ENCODE assay signal across 8 cellular contexts in genomic region chr22:36379593-36380361, GRCh38. TPM values are rescaled to one million over a fixed set of nuclear protein-coding genes. Genes with fewer than 3 reads are reported as not detected.
DNase-seq lines count a peak whose midpoint lies in the region; ATAC-seq, FAIRE-seq and TF ChIP-seq lines count a peak whose summit lies in the region.
"Had no signal": no experiment of that assay in that cellular context is flagged by ENCODE, and none has a peak within 500 bp of the region (broad histone marks: within the 10 kb centered on the region; RNA-seq: fewer than 3 reads in every experiment).

No MANE protein-coding gene starts in this region.

- H3K4me1 Mint-ChIP-seq in activated T-helper 1 cell treated with anti-CD3 and anti-CD28 coated beads, Interleukin-12 subunit alpha, Interleukin-12 subunit beta, Interleukin-2, Interleukin-4 antibody, amounts not matched to agents 30 ng/mL and 10 ng/mL and 1 ng/mL, durations not matched to agents 14 hours and 24 hours and 36 hours (ENCODE audit: low read depth) = peaks cover 80% of the 10 kb centered on the region

- intact Hi-C loops in activated T-helper 1 cell treated with anti-CD3 and anti-CD28 coated beads, Interleukin-12 subunit alpha, Interleukin-12 subunit beta, Interleukin-2, Interleukin-4 antibody, amounts not matched to agents 30 ng/mL and 10 ng/mL and 1 ng/mL, durations not matched to agents 14 hours and 24 hours and 36 hours (cut with micrococcal nuclease) = no loop called here

- H3K79me2 ChIP-seq in hepatocyte = peaks cover 99% of the 10 kb centered on the region

- no peak overlapping the region for H3K9ac ChIP-seq in HUES48 (ENCODE audit: low read depth, low read length)

- no peak overlapping the region for H3K4me2 ChIP-seq in hepatocyte

- H4K20me1 ChIP-seq in hepatocyte (ENCODE audit: insufficient read depth, poor library complexity, severe bottlenecking) = peaks cover 95% of the 10 kb centered on the region

- no peak for ATAC-seq in HG02763 (IDR thresholded peaks at IDR 0.05; ENCODE audit: unreplicated experiment)

- H3K27ac ChIP-seq in HUES48 (ENCODE audit: low read depth, low read length) (peak overlapping the region; percentile 4), hepatocyte (no peak overlapping the region), temporal lobe (ENCODE audit: low read depth, low read length) (peak overlapping the region; percentile 27)

- WGBS in hepatocyte (ENCODE audit: low lambda C conversion rate, missing lambda C conversion rate) = 85% methylated on average over 16 of the region's 16 CpGs

- no peak overlapping the region for H3K4me3 ChIP-seq in HUES48 (ENCODE audit: low read depth, low read length)
- no peak overlapping the region for H3K4me3 ChIP-seq in hepatocyte

- H2AFZ ChIP-seq in hepatocyte = no peak overlapping the region

- H3K36me3 ChIP-seq in HUES48 (ENCODE audit: control insufficient read depth, insufficient read depth, low read length) (peaks cover 16% of the 10 kb centered on the region), hepatocyte (replicated peaks; ENCODE audit: insufficient read depth, low read depth) (no peaks in the 10 kb centered on the region)

- H3K27ac Mint-ChIP-seq in activated T-helper 1 cell treated with anti-CD3 and anti-CD28 coated beads, Interleukin-12 subunit alpha, Interleukin-12 subunit beta, Interleukin-2, Interleukin-4 antibody, amounts not matched to agents 30 ng/mL and 10 ng/mL and 1 ng/mL, durations not matched to agents 14 hours and 24 hours and 36 hours = peak overlapping the region; percentile 99

- no peaks in the 10 kb centered on the region for H3K27me3 ChIP-seq in HUES48 (ENCODE audit: control insufficient read depth, insufficient read depth, low read length)
- H3K27me3 ChIP-seq in hepatocyte = no peaks in the 10 kb centered on the region

- H3K4me3 Mint-ChIP-seq in activated T-helper 1 cell treated with anti-CD3 and anti-CD28 coated beads, Interleukin-12 subunit alpha, Interleukin-12 subunit beta, Interleukin-2, Interleukin-4 antibody, amounts not matched to agents 30 ng/mL and 10 ng/mL and 1 ng/mL, durations not matched to agents 14 hours and 24 hours and 36 hours = peak overlapping the region; percentile 87
- H3K4me3 Mint-ChIP-seq: nephron had no signal

- no peaks in the 10 kb centered on the region for H3K9me3 ChIP-seq in HUES48 (ENCODE audit: control insufficient read depth, insufficient read depth, low read length)
- H3K9me3 ChIP-seq in hepatocyte (ENCODE audit: low read depth) = no peaks in the 10 kb centered on the region

- FAIRE-seq in D721Med (lab: Jason Lieb, UNC) (no peak), HTR-8/SVneo (lab: Jason Lieb, UNC) (no peak)

- H3K9me3 Mint-ChIP-seq in activated T-helper 1 cell treated with anti-CD3 and anti-CD28 coated beads, Interleukin-12 subunit alpha, Interleukin-12 subunit beta, Interleukin-2, Interleukin-4 antibody, amounts not matched to agents 30 ng/mL and 10 ng/mL and 1 ng/mL, durations not matched to agents 14 hours and 24 hours and 36 hours = no peaks in the 10 kb centered on the region
- H3K9me3 Mint-ChIP-seq: nephron had no signal

- H3K4me1 ChIP-seq in HUES48 (ENCODE audit: control insufficient read depth, insufficient read depth, low read length) (peaks cover 12% of the 10 kb centered on the region), hepatocyte (ENCODE audit: insufficient read depth) (peaks cover 8% of the 10 kb centered on the region)

- TF ChIP-seq CTCF in hepatocyte (IDR thresholded peaks at IDR 0.05; ENCODE audit: poor library complexity) (no peak), D721Med (IDR thresholded peaks at IDR 0.05; ENCODE audit: insufficient read depth, missing control alignments) (no peak)

- no peaks in the 10 kb centered on the region for H3K27me3 Mint-ChIP-seq in activated T-helper 1 cell treated with anti-CD3 and anti-CD28 coated beads, Interleukin-12 subunit alpha, Interleukin-12 subunit beta, Interleukin-2, Interleukin-4 antibody, amounts not matched to agents 30 ng/mL and 10 ng/mL and 1 ng/mL, durations not matched to agents 14 hours and 24 hours and 36 hours (ENCODE audit: insufficient read depth)

- DNase-seq in activated T-helper 1 cell treated with anti-CD3 and anti-CD28 coated beads, Interleukin-12 subunit alpha, Interleukin-12 subunit beta, Interleukin-2, Interleukin-4 antibody, amounts not matched to agents 30 ng/mL and 10 ng/mL and 1 ng/mL, durations not matched to agents 14 hours and 24 hours and 36 hours (ENCODE audit: low spot score) = peak; percentile 51
- DNase-seq in hepatocyte (ENCODE audit: low spot score) (peak; percentile 13), D721Med (ENCODE audit: insufficient read length, low spot score) (no peak), HTR-8/SVneo (ENCODE audit: insufficient read length, low spot score) (no peak)

- H3K36me3 Mint-ChIP-seq in activated T-helper 1 cell treated with anti-CD3 and anti-CD28 coated beads, Interleukin-12 subunit alpha, Interleukin-12 subunit beta, Interleukin-2, Interleukin-4 antibody, amounts not matched to agents 30 ng/mL and 10 ng/mL and 1 ng/mL, durations not matched to agents 14 hours and 24 hours and 36 hours (ENCODE audit: low read depth) = peaks cover 48% of the 10 kb centered on the region

- H3K9me2 ChIP-seq in hepatocyte (replicated peaks; ENCODE audit: insufficient read depth) = no peaks in the 10 kb centered on the region

RNA-seq across cellular contexts. Expression of gene MYH9, which starts 8.0 kb away (rescaled TPM):
- total RNA-seq in activated T-helper 1 cell treated with anti-CD3 and anti-CD28 coated beads, Interleukin-12 subunit alpha, Interleukin-12 subunit beta, Interleukin-2, Interleukin-4 antibody, amounts not matched to agents 30 ng/mL and 10 ng/mL and 1 ng/mL, durations not matched to agents 14 hours and 24 hours and 36 hours = 618 and 639 TPM in 2 replicates
- total RNA-seq in hepatocyte = 149 and 188 TPM in 2 replicates
- polyA plus RNA-seq in hepatocyte = 125 and 140 TPM in 2 replicates
- 31.0 TPM for total RNA-seq in temporal lobe

Comparison
In these comparisons a context has a peak if more than half of its experiments do, and no peak if none do; other contexts are left out.
1. DNase-seq: peak in activated T-helper 1 cell treated with anti-CD3 and anti-CD28 coated beads, Interleukin-12 subunit alpha, Interleukin-12 subunit beta, Interleukin-2, Interleukin-4 antibody, amounts not matched to agents 30 ng/mL and 10 ng/mL and 1 ng/mL, durations not matched to agents 14 hours and 24 hours and 36 hours (single experiment) and hepatocyte (single experiment); none in D721Med (single experiment) and HTR-8/SVneo (single experiment).